ENCODE assay signal across 22 cellular contexts in the genomic region with DNA sequence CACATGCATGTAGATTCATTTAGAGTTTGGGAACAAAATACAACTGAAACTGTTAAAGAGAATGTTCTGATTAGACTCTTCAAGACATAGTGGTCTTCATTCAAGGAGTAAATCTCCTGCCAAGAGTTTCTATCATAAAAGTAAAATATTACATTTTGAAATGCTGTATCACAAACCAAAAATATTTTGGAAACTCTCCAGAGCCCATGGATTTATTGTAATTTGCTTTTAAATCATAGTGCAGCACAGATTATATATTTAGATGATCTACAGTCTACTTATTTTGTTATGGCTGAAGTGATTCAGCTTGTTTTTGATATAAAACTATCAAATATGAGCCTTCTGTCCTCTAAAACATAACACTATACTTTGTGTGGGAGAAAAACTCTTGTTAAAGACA.
"Had no signal": no experiment of that assay in that cellular context is flagged by ENCODE, and none has a peak within 500 bp of the region (broad histone marks: within the 10 kb centered on the region; RNA-seq: fewer than 3 reads in every experiment).

No MANE protein-coding gene starts in this region.

- H3K36me3 ChIP-seq: ascending aorta, heart left ventricle, ovary, right atrium auricular region, thyroid gland, upper lobe of right lung, WERI-Rb-1 had no signal

- H3K4me1 Mint-ChIP-seq: activated naive CD4-positive, alpha-beta T cell treated with anti-CD3 and anti-CD28 coated beads, Interleukin-2, amount 50 U/mL, for 24 hours had no signal

- H3K27me3 Mint-ChIP-seq: activated naive CD4-positive, alpha-beta T cell treated with anti-CD3 and anti-CD28 coated beads, Interleukin-2, amount 50 U/mL, for 24 hours; naive thymus-derived CD8-positive, alpha-beta T cell had no signal

- H3K9me3 ChIP-seq: ovary, thyroid gland had no signal

- H3K4me3 ChIP-seq: ascending aorta, heart left ventricle, lung, ovary, psoas muscle, right atrium auricular region, thyroid gland, upper lobe of right lung had no signal

- ATAC-seq: heart left ventricle; naive thymus-derived CD8-positive, alpha-beta T cell; psoas muscle; stimulated activated naive CD8-positive, alpha-beta T cell treated with anti-CD3 and anti-CD28 coated beads, Interleukin-15, Interleukin-2, amounts not matched to agents 100 U/mL and 50 U/mL, for 24 hours; upper lobe of right lung had no signal

- H3K27me3 ChIP-seq: ascending aorta, heart left ventricle, ovary, right atrium auricular region, thyroid gland, upper lobe of right lung had no signal

- H3K4me3 Mint-ChIP-seq: activated naive CD4-positive, alpha-beta T cell treated with anti-CD3 and anti-CD28 coated beads, Interleukin-2, amount 50 U/mL, for 24 hours; naive thymus-derived CD8-positive, alpha-beta T cell had no signal

- H3K9me3 Mint-ChIP-seq: activated naive CD4-positive, alpha-beta T cell treated with anti-CD3 and anti-CD28 coated beads, Interleukin-2, amount 50 U/mL, for 24 hours had no signal

- H3K27ac Mint-ChIP-seq: activated naive CD4-positive, alpha-beta T cell treated with anti-CD3 and anti-CD28 coated beads, Interleukin-2, amount 50 U/mL, for 24 hours; naive thymus-derived CD8-positive, alpha-beta T cell had no signal

- H3K27ac ChIP-seq: ascending aorta, heart left ventricle, ovary, psoas muscle, right atrium auricular region, thyroid gland, upper lobe of right lung, WERI-Rb-1 had no signal

- FAIRE-seq: bronchial epithelial cell, kidney had no signal

- DNase-seq: activated CD4-positive, alpha-beta T cell treated with anti-CD3 and anti-CD28 coated beads, Interleukin-2, amount 50 U/mL, for 1 hour; activated CD4-positive, CD25-positive, alpha-beta regulatory T cell treated with anti-CD3 and anti-CD28 coated beads, Interleukin-2, amount 50 U/mL, for 72 hours; activated gamma-delta T cell treated with Interleukin-2 at 50 U/mL for 16 hours; activated T-cell treated with anti-CD3 and anti-CD28 coated beads, Interleukin-2, amount 50 U/mL, for 1 hour; cerebellar nuclear complex; heart left ventricle; kidney; ovary; psoas muscle; stimulated activated CD4-positive, alpha-beta T cell treated with anti-CD3 and anti-CD28 coated beads, Interleukin-12 subunit alpha, Interleukin-12 subunit beta, amount 100 ng/mL, for 4 hours; stimulated activated CD4-positive, alpha-beta T cell treated with anti-CD3 and anti-CD28 coated beads, Interleukin-4, amount 100 ng/mL, for 4 hours; stimulated activated naive CD8-positive, alpha-beta T cell treated with anti-CD3 and anti-CD28 coated beads, Interleukin-15, Interleukin-2, amounts not matched to agents 100 U/mL and 50 U/mL, for 24 hours; T-helper 1 cell; thyroid gland; upper lobe of right lung; WERI-Rb-1 had no signal

- H3K4me1 ChIP-seq: ascending aorta, thyroid gland had no signal
